ENCODE assay signal across 1 cellular context in the genomic region with DNA sequence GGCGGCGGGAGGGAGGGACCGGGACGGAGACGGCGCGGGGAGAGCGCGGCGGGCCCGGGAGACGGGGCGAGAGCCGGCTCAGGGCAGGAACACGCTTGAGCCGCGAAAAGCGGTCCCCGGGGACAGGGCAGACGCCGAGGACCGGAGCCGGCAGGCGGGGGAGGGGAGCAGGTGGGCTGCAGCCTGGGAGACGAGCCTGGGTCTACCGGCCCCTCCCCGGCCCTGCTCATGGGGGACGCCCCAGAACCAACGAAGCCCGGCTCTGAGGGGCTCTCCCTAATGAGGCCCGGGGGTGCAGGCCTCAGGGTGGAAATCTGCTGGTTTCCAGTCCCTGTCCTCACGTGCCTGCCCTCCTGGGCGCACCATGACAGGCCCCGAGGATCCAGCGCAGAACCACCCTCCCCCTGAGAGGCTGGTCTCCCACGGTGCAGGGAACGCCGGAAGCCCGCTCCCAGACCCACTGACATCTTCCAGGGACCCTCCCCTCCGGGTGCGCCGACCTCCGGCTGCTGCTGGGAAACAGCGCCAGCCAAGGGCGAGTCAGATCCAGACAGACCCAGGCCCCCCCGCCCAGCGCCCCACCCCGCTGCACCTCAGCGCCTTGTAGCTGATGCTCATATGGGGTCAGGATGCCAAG.
TF ChIP-seq lines count a peak whose summit lies in the region.

No MANE protein-coding gene starts in this region.

TF ChIP-seq in IMR-90, 13 proteins besides CTCF, POLR2A, EP300 and RAD21 (continued from another document):
- TF ChIP-seq, protein P1, sequence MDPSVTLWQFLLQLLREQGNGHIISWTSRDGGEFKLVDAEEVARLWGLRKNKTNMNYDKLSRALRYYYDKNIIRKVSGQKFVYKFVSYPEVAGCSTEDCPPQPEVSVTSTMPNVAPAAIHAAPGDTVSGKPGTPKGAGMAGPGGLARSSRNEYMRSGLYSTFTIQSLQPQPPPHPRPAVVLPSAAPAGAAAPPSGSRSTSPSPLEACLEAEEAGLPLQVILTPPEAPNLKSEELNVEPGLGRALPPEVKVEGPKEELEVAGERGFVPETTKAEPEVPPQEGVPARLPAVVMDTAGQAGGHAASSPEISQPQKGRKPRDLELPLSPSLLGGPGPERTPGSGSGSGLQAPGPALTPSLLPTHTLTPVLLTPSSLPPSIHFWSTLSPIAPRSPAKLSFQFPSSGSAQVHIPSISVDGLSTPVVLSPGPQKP (IDR thresholded peaks at IDR 0.05; ENCODE audit: borderline replicate concordance, low read depth, low read length): no peak
TF ChIP-seq in IMR-90: peak in this region for 0.
